In the genomic region with DNA sequence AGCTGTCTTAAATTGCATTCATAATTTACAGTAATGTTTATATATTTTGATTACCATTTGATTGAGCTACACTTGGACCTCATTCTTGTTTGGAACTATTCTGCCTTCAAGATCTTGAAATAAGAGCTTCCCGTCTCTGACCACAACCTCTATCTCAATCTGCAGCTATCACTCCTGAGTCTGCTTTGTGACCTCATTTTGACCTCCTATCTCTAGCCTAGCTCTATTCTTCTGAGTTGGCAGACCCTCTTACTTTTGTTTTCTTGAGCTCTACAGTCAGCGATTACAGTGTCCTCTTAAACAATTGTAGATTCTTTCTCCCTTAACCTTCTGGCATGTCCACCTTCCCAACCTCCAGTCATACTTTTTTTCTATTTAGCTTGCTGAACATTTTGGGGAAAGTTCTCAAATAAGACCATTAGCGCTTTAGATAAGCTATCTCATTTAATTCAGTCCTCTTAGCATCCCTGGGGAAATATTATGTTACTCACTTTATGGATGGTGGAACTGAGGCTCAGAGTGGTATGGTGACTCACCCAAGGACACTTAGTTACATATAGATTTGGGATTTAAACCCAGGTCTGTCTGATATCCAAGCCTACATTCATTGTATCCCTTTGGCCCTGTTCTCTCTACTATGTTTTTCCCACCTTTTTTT, we compare ENCODE assay signal across 1 cellular context.
TF ChIP-seq lines count a peak whose summit lies in the region.

No MANE protein-coding gene starts in this region.

TF ChIP-seq in K562, 482 proteins besides CTCF, POLR2A, EP300 and RAD21 (continued from another document and continues in another):
- TF ChIP-seq, protein P1, sequence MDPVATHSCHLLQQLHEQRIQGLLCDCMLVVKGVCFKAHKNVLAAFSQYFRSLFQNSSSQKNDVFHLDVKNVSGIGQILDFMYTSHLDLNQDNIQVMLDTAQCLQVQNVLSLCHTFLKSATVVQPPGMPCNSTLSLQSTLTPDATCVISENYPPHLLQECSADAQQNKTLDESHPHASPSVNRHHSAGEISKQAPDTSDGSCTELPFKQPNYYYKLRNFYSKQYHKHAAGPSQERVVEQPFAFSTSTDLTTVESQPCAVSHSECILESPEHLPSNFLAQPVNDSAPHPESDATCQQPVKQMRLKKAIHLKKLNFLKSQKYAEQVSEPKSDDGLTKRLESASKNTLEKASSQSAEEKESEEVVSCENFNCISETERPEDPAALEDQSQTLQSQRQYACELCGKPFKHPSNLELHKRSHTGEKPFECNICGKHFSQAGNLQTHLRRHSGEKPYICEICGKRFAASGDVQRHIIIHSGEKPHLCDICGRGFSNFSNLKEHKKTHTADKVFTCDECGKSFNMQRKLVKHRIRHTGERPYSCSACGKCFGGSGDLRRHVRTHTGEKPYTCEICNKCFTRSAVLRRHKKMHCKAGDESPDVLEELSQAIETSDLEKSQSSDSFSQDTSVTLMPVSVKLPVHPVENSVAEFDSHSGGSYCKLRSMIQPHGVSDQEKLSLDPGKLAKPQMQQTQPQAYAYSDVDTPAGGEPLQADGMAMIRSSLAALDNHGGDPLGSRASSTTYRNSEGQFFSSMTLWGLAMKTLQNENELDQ (CRISPR knock-in tag; IDR thresholded peaks at IDR 0.05; ENCODE audit: borderline replicate concordance): no peak
- TF ChIP-seq MCM2 (IDR thresholded peaks at IDR 0.05; ENCODE audit: low read depth): no peak
- TF ChIP-seq TAL1 (IDR thresholded peaks at IDR 0.05): peak; percentile 94
- no peak for TF ChIP-seq CSDE1 (IDR thresholded peaks at IDR 0.05)
- no peak for TF ChIP-seq ZNF146 (CRISPR knock-in tag; IDR thresholded peaks at IDR 0.05; ENCODE audit: unreplicated experiment)
- no peak for TF ChIP-seq PYGO2 (tag; IDR thresholded peaks at IDR 0.05)
- TF ChIP-seq ZC3H11A (IDR thresholded peaks at IDR 0.05; ENCODE audit: low read depth, low read length): no peak
- no peak for TF ChIP-seq KLF6 (CRISPR knock-in tag; IDR thresholded peaks at IDR 0.05; ENCODE audit: borderline replicate concordance)
- TF ChIP-seq NEUROD1 (IDR thresholded peaks at IDR 0.05; ENCODE audit: borderline replicate concordance, low read depth, low read length, partially characterized antibody): no peak
- TF ChIP-seq RB1 (IDR thresholded peaks at IDR 0.05; ENCODE audit: low read depth): no peak
- TF ChIP-seq, protein P2, sequence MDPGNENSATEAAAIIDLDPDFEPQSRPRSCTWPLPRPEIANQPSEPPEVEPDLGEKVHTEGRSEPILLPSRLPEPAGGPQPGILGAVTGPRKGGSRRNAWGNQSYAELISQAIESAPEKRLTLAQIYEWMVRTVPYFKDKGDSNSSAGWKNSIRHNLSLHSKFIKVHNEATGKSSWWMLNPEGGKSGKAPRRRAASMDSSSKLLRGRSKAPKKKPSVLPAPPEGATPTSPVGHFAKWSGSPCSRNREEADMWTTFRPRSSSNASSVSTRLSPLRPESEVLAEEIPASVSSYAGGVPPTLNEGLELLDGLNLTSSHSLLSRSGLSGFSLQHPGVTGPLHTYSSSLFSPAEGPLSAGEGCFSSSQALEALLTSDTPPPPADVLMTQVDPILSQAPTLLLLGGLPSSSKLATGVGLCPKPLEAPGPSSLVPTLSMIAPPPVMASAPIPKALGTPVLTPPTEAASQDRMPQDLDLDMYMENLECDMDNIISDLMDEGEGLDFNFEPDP (CRISPR knock-in tag; IDR thresholded peaks at IDR 0.05): no peak
- TF ChIP-seq HNRNPLL (IDR thresholded peaks at IDR 0.05; ENCODE audit: low read depth, low read length, poor library complexity, severe bottlenecking): no peak
- TF ChIP-seq GTF2A2 (tag; IDR thresholded peaks at IDR 0.05): no peak
- TF ChIP-seq ZNF699 (CRISPR knock-in tag; IDR thresholded peaks at IDR 0.05; ENCODE audit: insufficient replicate concordance): no peak
- TF ChIP-seq, protein P3, sequence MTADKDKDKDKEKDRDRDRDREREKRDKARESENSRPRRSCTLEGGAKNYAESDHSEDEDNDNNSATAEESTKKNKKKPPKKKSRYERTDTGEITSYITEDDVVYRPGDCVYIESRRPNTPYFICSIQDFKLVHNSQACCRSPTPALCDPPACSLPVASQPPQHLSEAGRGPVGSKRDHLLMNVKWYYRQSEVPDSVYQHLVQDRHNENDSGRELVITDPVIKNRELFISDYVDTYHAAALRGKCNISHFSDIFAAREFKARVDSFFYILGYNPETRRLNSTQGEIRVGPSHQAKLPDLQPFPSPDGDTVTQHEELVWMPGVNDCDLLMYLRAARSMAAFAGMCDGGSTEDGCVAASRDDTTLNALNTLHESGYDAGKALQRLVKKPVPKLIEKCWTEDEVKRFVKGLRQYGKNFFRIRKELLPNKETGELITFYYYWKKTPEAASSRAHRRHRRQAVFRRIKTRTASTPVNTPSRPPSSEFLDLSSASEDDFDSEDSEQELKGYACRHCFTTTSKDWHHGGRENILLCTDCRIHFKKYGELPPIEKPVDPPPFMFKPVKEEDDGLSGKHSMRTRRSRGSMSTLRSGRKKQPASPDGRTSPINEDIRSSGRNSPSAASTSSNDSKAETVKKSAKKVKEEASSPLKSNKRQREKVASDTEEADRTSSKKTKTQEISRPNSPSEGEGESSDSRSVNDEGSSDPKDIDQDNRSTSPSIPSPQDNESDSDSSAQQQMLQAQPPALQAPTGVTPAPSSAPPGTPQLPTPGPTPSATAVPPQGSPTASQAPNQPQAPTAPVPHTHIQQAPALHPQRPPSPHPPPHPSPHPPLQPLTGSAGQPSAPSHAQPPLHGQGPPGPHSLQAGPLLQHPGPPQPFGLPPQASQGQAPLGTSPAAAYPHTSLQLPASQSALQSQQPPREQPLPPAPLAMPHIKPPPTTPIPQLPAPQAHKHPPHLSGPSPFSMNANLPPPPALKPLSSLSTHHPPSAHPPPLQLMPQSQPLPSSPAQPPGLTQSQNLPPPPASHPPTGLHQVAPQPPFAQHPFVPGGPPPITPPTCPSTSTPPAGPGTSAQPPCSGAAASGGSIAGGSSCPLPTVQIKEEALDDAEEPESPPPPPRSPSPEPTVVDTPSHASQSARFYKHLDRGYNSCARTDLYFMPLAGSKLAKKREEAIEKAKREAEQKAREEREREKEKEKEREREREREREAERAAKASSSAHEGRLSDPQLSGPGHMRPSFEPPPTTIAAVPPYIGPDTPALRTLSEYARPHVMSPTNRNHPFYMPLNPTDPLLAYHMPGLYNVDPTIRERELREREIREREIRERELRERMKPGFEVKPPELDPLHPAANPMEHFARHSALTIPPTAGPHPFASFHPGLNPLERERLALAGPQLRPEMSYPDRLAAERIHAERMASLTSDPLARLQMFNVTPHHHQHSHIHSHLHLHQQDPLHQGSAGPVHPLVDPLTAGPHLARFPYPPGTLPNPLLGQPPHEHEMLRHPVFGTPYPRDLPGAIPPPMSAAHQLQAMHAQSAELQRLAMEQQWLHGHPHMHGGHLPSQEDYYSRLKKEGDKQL (CRISPR knock-in tag; IDR thresholded peaks at IDR 0.05; ENCODE audit: borderline replicate concordance): no peak
- TF ChIP-seq RFX5 (IDR thresholded peaks at IDR 0.05; ENCODE audit: low read depth, low read length): no peak
- TF ChIP-seq ZNF347 (CRISPR knock-in tag; IDR thresholded peaks at IDR 0.05; ENCODE audit: low read depth): no peak
- 0 out of 2 replicates have a peak, but pooled peaks have one; percentile 45 for TF ChIP-seq GATA2 (CRISPR knock-in tag; IDR thresholded peaks at IDR 0.05)
- TF ChIP-seq, protein P4, sequence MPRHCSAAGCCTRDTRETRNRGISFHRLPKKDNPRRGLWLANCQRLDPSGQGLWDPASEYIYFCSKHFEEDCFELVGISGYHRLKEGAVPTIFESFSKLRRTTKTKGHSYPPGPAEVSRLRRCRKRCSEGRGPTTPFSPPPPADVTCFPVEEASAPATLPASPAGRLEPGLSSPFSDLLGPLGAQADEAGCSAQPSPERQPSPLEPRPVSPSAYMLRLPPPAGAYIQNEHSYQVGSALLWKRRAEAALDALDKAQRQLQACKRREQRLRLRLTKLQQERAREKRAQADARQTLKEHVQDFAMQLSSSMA (CRISPR knock-in tag; IDR thresholded peaks at IDR 0.05): no peak
- TF ChIP-seq KLF13 (tag; IDR thresholded peaks at IDR 0.05; ENCODE audit: borderline replicate concordance, low read depth): no peak
- TF ChIP-seq, protein P5, sequence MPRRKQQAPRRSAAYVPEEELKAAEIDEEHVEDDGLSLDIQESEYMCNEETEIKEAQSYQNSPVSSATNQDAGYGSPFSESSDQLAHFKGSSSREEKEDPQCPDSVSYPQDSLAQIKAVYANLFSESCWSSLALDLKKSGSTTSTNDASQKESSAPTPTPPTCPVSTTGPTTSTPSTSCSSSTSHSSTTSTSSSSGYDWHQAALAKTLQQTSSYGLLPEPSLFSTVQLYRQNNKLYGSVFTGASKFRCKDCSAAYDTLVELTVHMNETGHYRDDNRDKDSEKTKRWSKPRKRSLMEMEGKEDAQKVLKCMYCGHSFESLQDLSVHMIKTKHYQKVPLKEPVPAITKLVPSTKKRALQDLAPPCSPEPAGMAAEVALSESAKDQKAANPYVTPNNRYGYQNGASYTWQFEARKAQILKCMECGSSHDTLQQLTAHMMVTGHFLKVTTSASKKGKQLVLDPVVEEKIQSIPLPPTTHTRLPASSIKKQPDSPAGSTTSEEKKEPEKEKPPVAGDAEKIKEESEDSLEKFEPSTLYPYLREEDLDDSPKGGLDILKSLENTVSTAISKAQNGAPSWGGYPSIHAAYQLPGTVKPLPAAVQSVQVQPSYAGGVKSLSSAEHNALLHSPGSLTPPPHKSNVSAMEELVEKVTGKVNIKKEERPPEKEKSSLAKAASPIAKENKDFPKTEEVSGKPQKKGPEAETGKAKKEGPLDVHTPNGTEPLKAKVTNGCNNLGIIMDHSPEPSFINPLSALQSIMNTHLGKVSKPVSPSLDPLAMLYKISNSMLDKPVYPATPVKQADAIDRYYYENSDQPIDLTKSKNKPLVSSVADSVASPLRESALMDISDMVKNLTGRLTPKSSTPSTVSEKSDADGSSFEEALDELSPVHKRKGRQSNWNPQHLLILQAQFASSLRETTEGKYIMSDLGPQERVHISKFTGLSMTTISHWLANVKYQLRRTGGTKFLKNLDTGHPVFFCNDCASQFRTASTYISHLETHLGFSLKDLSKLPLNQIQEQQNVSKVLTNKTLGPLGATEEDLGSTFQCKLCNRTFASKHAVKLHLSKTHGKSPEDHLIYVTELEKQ (CRISPR knock-in tag; IDR thresholded peaks at IDR 0.05): no peak
- TF ChIP-seq RHOXF2B (CRISPR knock-in tag; conservative IDR thresholded peaks at IDR 0.05): no peak
- no peak for TF ChIP-seq HLTF (IDR thresholded peaks at IDR 0.05)
- TF ChIP-seq EP400 (IDR thresholded peaks at IDR 0.05): peak; percentile 30; the same call in 1 of the 2 replicates
- TF ChIP-seq ZFPM2 (CRISPR knock-in tag; IDR thresholded peaks at IDR 0.05): no peak
- TF ChIP-seq SRF (CRISPR knock-in tag; IDR thresholded peaks at IDR 0.05): no peak
- no peak for TF ChIP-seq BRCA1 (IDR thresholded peaks at IDR 0.05)
- no peak for TF ChIP-seq BRCA1 (CRISPR knock-in tag; IDR thresholded peaks at IDR 0.05)
- peak; percentile 89 for TF ChIP-seq TCF3 (CRISPR knock-in tag; IDR thresholded peaks at IDR 0.05)
- peak; percentile 77 for TF ChIP-seq STAT5A (IDR thresholded peaks at IDR 0.05; ENCODE audit: borderline replicate concordance, low read length)
- TF ChIP-seq ZNF384 (IDR thresholded peaks at IDR 0.05; ENCODE audit: low read depth, low read length): no peak
- TF ChIP-seq, protein P6, sequence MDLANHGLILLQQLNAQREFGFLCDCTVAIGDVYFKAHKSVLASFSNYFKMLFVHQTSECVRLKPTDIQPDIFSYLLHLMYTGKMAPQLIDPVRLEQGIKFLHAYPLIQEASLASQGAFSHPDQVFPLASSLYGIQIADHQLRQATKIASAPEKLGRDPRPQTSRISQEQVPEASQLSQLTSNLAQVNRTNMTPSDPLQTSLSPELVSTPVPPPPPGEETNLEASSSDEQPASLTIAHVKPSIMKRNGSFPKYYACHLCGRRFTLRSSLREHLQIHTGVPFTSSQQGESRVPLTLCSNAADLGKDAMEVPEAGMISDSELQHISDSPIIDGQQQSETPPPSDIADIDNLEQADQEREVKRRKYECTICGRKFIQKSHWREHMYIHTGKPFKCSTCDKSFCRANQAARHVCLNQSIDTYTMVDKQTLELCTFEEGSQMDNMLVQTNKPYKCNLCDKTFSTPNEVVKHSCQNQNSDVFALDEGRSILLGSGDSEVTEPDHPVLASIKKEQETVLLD (IDR thresholded peaks at IDR 0.05): no peak
- TF ChIP-seq, protein P7, sequence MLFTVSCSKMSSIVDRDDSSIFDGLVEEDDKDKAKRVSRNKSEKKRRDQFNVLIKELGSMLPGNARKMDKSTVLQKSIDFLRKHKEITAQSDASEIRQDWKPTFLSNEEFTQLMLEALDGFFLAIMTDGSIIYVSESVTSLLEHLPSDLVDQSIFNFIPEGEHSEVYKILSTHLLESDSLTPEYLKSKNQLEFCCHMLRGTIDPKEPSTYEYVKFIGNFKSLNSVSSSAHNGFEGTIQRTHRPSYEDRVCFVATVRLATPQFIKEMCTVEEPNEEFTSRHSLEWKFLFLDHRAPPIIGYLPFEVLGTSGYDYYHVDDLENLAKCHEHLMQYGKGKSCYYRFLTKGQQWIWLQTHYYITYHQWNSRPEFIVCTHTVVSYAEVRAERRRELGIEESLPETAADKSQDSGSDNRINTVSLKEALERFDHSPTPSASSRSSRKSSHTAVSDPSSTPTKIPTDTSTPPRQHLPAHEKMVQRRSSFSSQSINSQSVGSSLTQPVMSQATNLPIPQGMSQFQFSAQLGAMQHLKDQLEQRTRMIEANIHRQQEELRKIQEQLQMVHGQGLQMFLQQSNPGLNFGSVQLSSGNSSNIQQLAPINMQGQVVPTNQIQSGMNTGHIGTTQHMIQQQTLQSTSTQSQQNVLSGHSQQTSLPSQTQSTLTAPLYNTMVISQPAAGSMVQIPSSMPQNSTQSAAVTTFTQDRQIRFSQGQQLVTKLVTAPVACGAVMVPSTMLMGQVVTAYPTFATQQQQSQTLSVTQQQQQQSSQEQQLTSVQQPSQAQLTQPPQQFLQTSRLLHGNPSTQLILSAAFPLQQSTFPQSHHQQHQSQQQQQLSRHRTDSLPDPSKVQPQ (CRISPR knock-in tag; IDR thresholded peaks at IDR 0.05; ENCODE audit: borderline replicate concordance): no peak
- no peak for TF ChIP-seq TRIM28 (IDR thresholded peaks at IDR 0.05)
- TF ChIP-seq, protein P8, sequence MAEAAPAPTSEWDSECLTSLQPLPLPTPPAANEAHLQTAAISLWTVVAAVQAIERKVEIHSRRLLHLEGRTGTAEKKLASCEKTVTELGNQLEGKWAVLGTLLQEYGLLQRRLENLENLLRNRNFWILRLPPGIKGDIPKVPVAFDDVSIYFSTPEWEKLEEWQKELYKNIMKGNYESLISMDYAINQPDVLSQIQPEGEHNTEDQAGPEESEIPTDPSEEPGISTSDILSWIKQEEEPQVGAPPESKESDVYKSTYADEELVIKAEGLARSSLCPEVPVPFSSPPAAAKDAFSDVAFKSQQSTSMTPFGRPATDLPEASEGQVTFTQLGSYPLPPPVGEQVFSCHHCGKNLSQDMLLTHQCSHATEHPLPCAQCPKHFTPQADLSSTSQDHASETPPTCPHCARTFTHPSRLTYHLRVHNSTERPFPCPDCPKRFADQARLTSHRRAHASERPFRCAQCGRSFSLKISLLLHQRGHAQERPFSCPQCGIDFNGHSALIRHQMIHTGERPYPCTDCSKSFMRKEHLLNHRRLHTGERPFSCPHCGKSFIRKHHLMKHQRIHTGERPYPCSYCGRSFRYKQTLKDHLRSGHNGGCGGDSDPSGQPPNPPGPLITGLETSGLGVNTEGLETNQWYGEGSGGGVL (CRISPR knock-in tag; IDR thresholded peaks at IDR 0.05): no peak
- TF ChIP-seq ZNF197 (CRISPR knock-in tag; IDR thresholded peaks at IDR 0.05; ENCODE audit: low read depth): no peak
- TF ChIP-seq MEF2D (tag; conservative IDR thresholded peaks at IDR 0.05; ENCODE audit: low read depth): no peak
- TF ChIP-seq CHD1 (IDR thresholded peaks at IDR 0.05; ENCODE audit: low read length): no peak
- no peak for TF ChIP-seq SRSF3 (IDR thresholded peaks at IDR 0.05; ENCODE audit: insufficient read depth, low read length)
